Comparison of ENCODE assay signal across 9 cellular contexts in genomic region chr18:58887613-58887963, GRCh38. TPM values are rescaled to one million over a fixed set of nuclear protein-coding genes. Genes with fewer than 3 reads are reported as not detected.
A peak's percentile ranks its signal among the peaks of the same experiment; 100 is the strongest.
DNase-seq lines count a peak whose midpoint lies in the region; ATAC-seq lines count a peak whose summit lies in the region.
"Had no signal": no experiment of that assay in that cellular context is flagged by ENCODE, and none has a peak within 500 bp of the region (broad histone marks: within the 10 kb centered on the region; RNA-seq: fewer than 3 reads in every experiment).

No MANE protein-coding gene starts in this region.

- H3K27me3 Mint-ChIP-seq in T-helper 17 cell: peaks cover 22% of the 10 kb centered on the region

- H3K27ac Mint-ChIP-seq in T-helper 17 cell: peak overlapping the region; percentile 8
- H3K27ac Mint-ChIP-seq: T-helper 1 cell treated with Interleukin-12 subunit alpha and Interleukin-12 subunit beta and Interleukin-4 antibody, amounts not matched to agents 30 μg/mL and 1 μg/mL, for 36 hours had no signal

- peak; percentile 72 for ATAC-seq in GM18868 (IDR thresholded peaks at IDR 0.05; ENCODE audit: unreplicated experiment)
- peak; percentile 63 for ATAC-seq in HG03095 (IDR thresholded peaks at IDR 0.05; ENCODE audit: unreplicated experiment)
- peak; percentile 45 for ATAC-seq in T-helper 17 cell
- ATAC-seq in HG03025 (IDR thresholded peaks at IDR 0.05; ENCODE audit: low FRiP score, unreplicated experiment): no peak

- no peaks in the 10 kb centered on the region for H3K9me3 ChIP-seq in T-helper 17 cell (ENCODE audit: control insufficient read depth, low read length, poor library complexity, severe bottlenecking)

- H3K4me1 Mint-ChIP-seq in T-helper 17 cell: peaks cover 8% of the 10 kb centered on the region

- H3K4me3 Mint-ChIP-seq in T-helper 17 cell: peak overlapping the region; percentile 45
- H3K4me3 Mint-ChIP-seq: T-helper 1 cell treated with Interleukin-12 subunit alpha and Interleukin-12 subunit beta and Interleukin-4 antibody, amounts not matched to agents 30 μg/mL and 1 μg/mL, for 36 hours had no signal

- DNase-seq in T-helper 17 cell (no peak), foreskin melanocyte (peak; percentile 95), pulmonary artery endothelial cell (ENCODE audit: low read depth, low spot score) (peak; percentile 59), SHP77 (lab: John Stamatoyannopoulos, UW) (no peak), NCI-H2029 (lab: John Stamatoyannopoulos, UW) (no peak)

- H3K36me3 Mint-ChIP-seq in T-helper 17 cell (ENCODE audit: low read depth): no peaks in the 10 kb centered on the region

RNA-seq across cellular contexts. Expression of gene ZNF532, which starts 22.9 kb away (rescaled TPM):
- total RNA-seq in T-helper 17 cell (10 to 100 TPM; 12.9 to 17.7 TPM), pulmonary artery endothelial cell (31.0 and 44.0 TPM in 2 replicates)

Comparison
In these comparisons a context has a peak if more than half of its experiments do, and no peak if none do; other contexts are left out.
1. DNase-seq: peak in foreskin melanocyte (single experiment) and pulmonary artery endothelial cell (single experiment); none in T-helper 17 cell (0 of 3), SHP77 (0 of 2) and NCI-H2029 (single experiment).